ENCODE assay signal across 1 cellular context in the genomic region with DNA sequence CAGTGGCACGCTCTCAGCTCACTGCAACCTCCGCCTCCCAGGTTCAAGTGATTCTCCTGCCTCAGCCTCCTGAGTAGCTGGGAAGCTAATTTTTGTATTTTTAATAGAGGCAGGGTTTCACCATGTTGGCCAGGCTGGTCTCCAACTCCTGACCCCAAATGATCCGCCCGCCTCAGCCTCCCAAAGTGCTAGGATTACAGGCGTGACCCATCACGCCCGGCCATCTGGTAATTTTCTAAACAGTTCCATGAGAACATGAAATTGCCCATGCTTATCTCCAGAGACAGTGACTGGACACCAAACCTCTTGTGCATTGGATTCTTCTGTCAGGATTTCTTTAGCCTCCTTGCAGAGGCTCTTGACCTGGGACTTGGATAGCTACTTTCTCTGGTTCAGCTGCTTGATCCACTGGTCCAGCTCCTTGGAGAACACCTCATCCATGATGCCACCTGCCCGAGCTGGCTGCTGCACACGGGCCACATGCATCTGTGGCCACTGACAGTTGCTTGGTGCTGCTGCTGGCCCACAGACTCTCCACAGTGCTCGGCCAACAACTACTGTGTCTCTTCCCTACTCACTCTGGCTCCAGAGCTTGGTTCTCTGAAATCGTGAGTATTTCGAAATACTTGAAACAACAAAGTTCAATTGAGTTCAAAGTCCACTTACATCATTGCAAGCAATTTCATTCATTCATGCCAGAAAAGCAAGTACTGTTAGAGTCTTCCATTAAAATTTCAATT.
TF ChIP-seq lines count a peak whose summit lies in the region.

No MANE protein-coding gene starts in this region.

TF ChIP-seq in H1, 55 proteins besides CTCF, POLR2A, EP300 and RAD21:
- TF ChIP-seq HDAC6 (IDR thresholded peaks at IDR 0.05; ENCODE audit: low read depth, low read length) (no peak), CEBPB (IDR thresholded peaks at IDR 0.05; ENCODE audit: low read depth, low read length) (0 out of 2 replicates have a peak, but pooled peaks have one; percentile 14), TAF7 (optimal IDR thresholded peaks at IDR 0.05; ENCODE audit: borderline replicate concordance, low read depth, low read length) (no peak), SUZ12 (IDR thresholded peaks at IDR 0.05; ENCODE audit: low read length) (no peak), HDAC2 (IDR thresholded peaks at IDR 0.05; ENCODE audit: borderline replicate concordance in 1 of 2, low read depth in 2 of 2, low read length in 2 of 2) (no peak)
